27 cellular contexts compared by ENCODE assay signal in genomic region chr6:53343092-53343491, GRCh38. TPM values are rescaled to one million over a fixed set of nuclear protein-coding genes. Genes with fewer than 3 reads are reported as not detected.
A peak's percentile ranks its signal among the peaks of the same experiment; 100 is the strongest.
DNase-seq lines count a peak whose midpoint lies in the region; ATAC-seq and TF ChIP-seq lines count a peak whose summit lies in the region.
"Had no signal": no experiment of that assay in that cellular context is flagged by ENCODE, and none has a peak within 500 bp of the region (broad histone marks: within the 10 kb centered on the region; RNA-seq: fewer than 3 reads in every experiment).

No MANE protein-coding gene starts in this region.

- H3K9me3 Mint-ChIP-seq in CD8-positive, alpha-beta T cell: no peaks in the 10 kb centered on the region
- no peaks in the 10 kb centered on the region for H3K9me3 Mint-ChIP-seq in naive B cell
- H3K9me3 Mint-ChIP-seq: CD14-positive monocyte, nephron progenitor cell, WTC11 had no signal

- no peaks in the 10 kb centered on the region for H3K9me3 ChIP-seq in BLaER1
- no peaks in the 10 kb centered on the region for H3K9me3 ChIP-seq in CD8-positive, alpha-beta T cell (ENCODE audit: low read length)
- H3K9me3 ChIP-seq in T-helper 17 cell (ENCODE audit: control insufficient read depth, low read length, poor library complexity, severe bottlenecking): no peaks in the 10 kb centered on the region
- H3K9me3 ChIP-seq: gastroesophageal sphincter, left ventricle myocardium inferior, right atrium auricular region, tibial artery had no signal

- POLR2A ChIA-PET in CD8-positive, alpha-beta T cell (lab: Charles Lee): interaction anchor here (2.9 kb wide), 1 partner anchor 41 kb away, joined by 16 read pairs; no protein-coding TSS in a partner anchor

- H3K4me3 ChIP-seq in BLaER1: no peak overlapping the region
- H3K4me3 ChIP-seq in CD8-positive, alpha-beta T cell (ENCODE audit: low read depth, low read length): no peak overlapping the region
- H3K4me3 ChIP-seq: gastroesophageal sphincter, left ventricle myocardium inferior, right atrium auricular region, tibial artery had no signal

- no peak for TF ChIP-seq CTCF in CD8-positive, alpha-beta T cell (IDR thresholded peaks at IDR 0.05)

- H3K4me1 ChIP-seq in BLaER1: peaks cover 83% of the 10 kb centered on the region
- peaks cover 60% of the 10 kb centered on the region for H3K4me1 ChIP-seq in CD8-positive, alpha-beta T cell (ENCODE audit: insufficient read depth, low read length)
- H3K4me1 ChIP-seq: parathyroid adenoma had no signal

- H3K36me3 ChIP-seq in BLaER1: peaks cover 19% of the 10 kb centered on the region; the same call in 1 of the 2 replicates
- H3K36me3 ChIP-seq in CD8-positive, alpha-beta T cell (ENCODE audit: insufficient read depth, low read length): no peaks in the 10 kb centered on the region
- H3K36me3 ChIP-seq: gastroesophageal sphincter, right atrium auricular region, tibial artery had no signal

- no peak overlapping the region for H3K27ac ChIP-seq in BLaER1
- no peak overlapping the region for H3K27ac ChIP-seq in CD8-positive, alpha-beta T cell (ENCODE audit: low read depth, low read length)
- H3K27ac ChIP-seq: gastroesophageal sphincter, parathyroid adenoma, right atrium auricular region, tibial artery had no signal

- H3K27ac Mint-ChIP-seq in CD8-positive, alpha-beta T cell: peak overlapping the region; percentile 7
- peak overlapping the region; percentile 96 for H3K27ac Mint-ChIP-seq in T-helper 17 cell
- H3K27ac Mint-ChIP-seq in naive B cell: peak overlapping the region; percentile 30 to 96 (median 88)
- H3K27ac Mint-ChIP-seq: nephron progenitor cell had no signal

- no peak overlapping the region for H3K9ac ChIP-seq in BLaER1
- H3K9ac ChIP-seq: parathyroid adenoma had no signal

- no peaks in the 10 kb centered on the region for H3K27me3 Mint-ChIP-seq in CD8-positive, alpha-beta T cell (ENCODE audit: low read depth)
- H3K27me3 Mint-ChIP-seq in T-helper 17 cell (no peaks in the 10 kb centered on the region), naive B cell (no peaks in the 10 kb centered on the region)

- CTCF ChIA-PET in CD8-positive, alpha-beta T cell (lab: Charles Lee): interaction anchor here (1.9 kb wide), 1 partner anchor 40 kb away, joined by 4 read pairs; no protein-coding TSS in a partner anchor

- H4K20me1 ChIP-seq in BLaER1: peaks cover 100% of the 10 kb centered on the region

- peak overlapping the region; percentile 6 for H3K4me3 Mint-ChIP-seq in CD8-positive, alpha-beta T cell
- H3K4me3 Mint-ChIP-seq in T-helper 17 cell (peak overlapping the region; percentile 95), naive B cell (peak overlapping the region; percentile 66 to 96 (median 82))
- H3K4me3 Mint-ChIP-seq: CD14-positive monocyte, nephron progenitor cell, WTC11 had no signal

- peak overlapping the region; percentile 43; the same call in 1 of the 2 replicates for H3K4me2 ChIP-seq in BLaER1

- H3K4me1 Mint-ChIP-seq in CD8-positive, alpha-beta T cell (ENCODE audit: low read depth): peaks cover 87% of the 10 kb centered on the region
- peaks cover 79% of the 10 kb centered on the region for H3K4me1 Mint-ChIP-seq in T-helper 17 cell
- peaks cover 77 to 90% (median 89%) of the 10 kb centered on the region in 3 donors for H3K4me1 Mint-ChIP-seq in naive B cell

- no peak for DNase-seq in CD8-positive, alpha-beta T cell
- DNase-seq in T-helper 17 cell (no peak), naive B cell (no peak), NCI-H1930 (lab: John Stamatoyannopoulos, UW) (no peak), SKM-1 (lab: John Stamatoyannopoulos, UW; ENCODE audit: unreplicated experiment) (no peak)
- DNase-seq: activated CD4-positive, alpha-beta T cell treated with anti-CD3 and anti-CD28 coated beads, Interleukin-2, amount 50 U/mL, for 48 hours; activated naive CD4-positive, alpha-beta T cell; cortex of kidney; DMS 273 treated with DMSO at 0.1 percent for 48 hours; hypothalamus; left ventricle myocardium inferior; MM.1S; NCI-H1417 treated with DMSO at 0.1 percent for 48 hours; NCI-H2107; NCI-H446 treated with DMSO at 0.1 percent for 48 hours; nephron progenitor cell; stimulated activated CD4-positive, alpha-beta T cell treated with anti-CD3 and anti-CD28 coated beads, Interleukin-2, amount 100 ng/mL, for 48 hours; stimulated activated naive CD4-positive, alpha-beta T cell; tibial artery had no signal

- intact Hi-C loops in CD8-positive, alpha-beta T cell (cut with DNase I, micrococcal nuclease): no loop called here

- peaks cover 16% of the 10 kb centered on the region for H3K36me3 Mint-ChIP-seq in CD8-positive, alpha-beta T cell
- H3K36me3 Mint-ChIP-seq in T-helper 17 cell (ENCODE audit: low read depth): peaks cover 3% of the 10 kb centered on the region
- peaks cover 9 to 19% of the 10 kb centered on the region in 2 donors for H3K36me3 Mint-ChIP-seq in naive B cell

- H3K27me3 ChIP-seq in BLaER1: no peaks in the 10 kb centered on the region
- no peaks in the 10 kb centered on the region for H3K27me3 ChIP-seq in CD8-positive, alpha-beta T cell (ENCODE audit: insufficient read depth, low read length)
- H3K27me3 ChIP-seq: gastroesophageal sphincter, right atrium auricular region, tibial artery had no signal

- ATAC-seq in CD8-positive, alpha-beta T cell: no peak
- ATAC-seq in T-helper 17 cell: no peak
- ATAC-seq in naive B cell (ENCODE audit: low read depth in 2 of 2): no peak
- ATAC-seq in GM18873 (IDR thresholded peaks at IDR 0.05; ENCODE audit: low FRiP score, unreplicated experiment): no peak
- no peak for ATAC-seq in GM18520 (IDR thresholded peaks at IDR 0.05; ENCODE audit: unreplicated experiment)
- ATAC-seq: gastroesophageal sphincter, WTC11 had no signal

RNA-seq across cellular contexts. Expression of gene ELOVL5, which starts 5.7 kb away (rescaled TPM):
- total RNA-seq in CD8-positive, alpha-beta T cell: 10 to 100 TPM; 79.1 to 82.7 TPM
- 100 to 1,000 TPM; 121 to 147 TPM for total RNA-seq in T-helper 17 cell
- 100 to 1,000 TPM; 124 to 200 (median 166) TPM for polyA plus RNA-seq in naive B cell (ENCODE audit: low read depth in 6 of 6)

Comparison
In these comparisons a context has a peak if more than half of its experiments do, and no peak if none do; other contexts are left out.
1. H3K27ac Mint-ChIP-seq: peak in every context shown above with its lines; median percentile 96 in T-helper 17 cell; 88 in naive B cell; 7 in CD8-positive, alpha-beta T cell.
2. H3K4me3 Mint-ChIP-seq: peak in every context shown above with its lines; median percentile 95 in T-helper 17 cell; 82 in naive B cell; 6 in CD8-positive, alpha-beta T cell.